In genomic region chr22:29820941-29821789, GRCh38 we compare ENCODE assay signal across 1 cellular context.
TF ChIP-seq lines count a peak whose summit lies in the region.

No MANE protein-coding gene starts in this region.

TF ChIP-seq in HepG2, 621 proteins besides CTCF, POLR2A, EP300 and RAD21 (continued from another document and continues in another):
- TF ChIP-seq ZNF407 (CRISPR knock-in tag; IDR thresholded peaks at IDR 0.05; ENCODE audit: not compliant biosample characterization): no peak
- no peak for TF ChIP-seq RNF219 (CRISPR knock-in tag; IDR thresholded peaks at IDR 0.05)
- TF ChIP-seq ZHX2 (IDR thresholded peaks at IDR 0.05; ENCODE audit: low read depth): no peak
- TF ChIP-seq ZHX2 (CRISPR knock-in tag; IDR thresholded peaks at IDR 0.05; ENCODE audit: borderline replicate concordance): no peak
- TF ChIP-seq KDM4B (CRISPR knock-in tag; IDR thresholded peaks at IDR 0.05): no peak
- TF ChIP-seq CREBL2 (CRISPR knock-in tag; IDR thresholded peaks at IDR 0.05; ENCODE audit: borderline replicate concordance): no peak
- no peak for TF ChIP-seq ZNF354B (CRISPR knock-in tag; IDR thresholded peaks at IDR 0.05)
- TF ChIP-seq FOSL1 (CRISPR knock-in tag; IDR thresholded peaks at IDR 0.05; ENCODE audit: borderline replicate concordance): peak; percentile 44; the same call in 1 of the 2 replicates
- TF ChIP-seq ZNF142 (CRISPR knock-in tag; IDR thresholded peaks at IDR 0.05): no peak
- TF ChIP-seq HDAC2 (CRISPR knock-in tag; IDR thresholded peaks at IDR 0.05): no peak
- TF ChIP-seq SSRP1 (CRISPR knock-in tag; IDR thresholded peaks at IDR 0.05): no peak
- TF ChIP-seq YEATS4 (CRISPR knock-in tag; IDR thresholded peaks at IDR 0.05; ENCODE audit: borderline replicate concordance): no peak
- no peak for TF ChIP-seq ZNF770 (CRISPR knock-in tag; IDR thresholded peaks at IDR 0.05)
- TF ChIP-seq SNAPC4 (CRISPR knock-in tag; IDR thresholded peaks at IDR 0.05): no peak
- TF ChIP-seq ZNF775 (CRISPR knock-in tag; IDR thresholded peaks at IDR 0.05; ENCODE audit: borderline replicate concordance): no peak
- peak; percentile 35; the same call in 1 of the 2 replicates for TF ChIP-seq ETV5 (CRISPR knock-in tag; IDR thresholded peaks at IDR 0.05; ENCODE audit: borderline replicate concordance)
- TF ChIP-seq CAMTA2 (CRISPR knock-in tag; IDR thresholded peaks at IDR 0.05; ENCODE audit: borderline replicate concordance): no peak
